Comparison of ENCODE assay signal across 1 cellular context in the genomic region with DNA sequence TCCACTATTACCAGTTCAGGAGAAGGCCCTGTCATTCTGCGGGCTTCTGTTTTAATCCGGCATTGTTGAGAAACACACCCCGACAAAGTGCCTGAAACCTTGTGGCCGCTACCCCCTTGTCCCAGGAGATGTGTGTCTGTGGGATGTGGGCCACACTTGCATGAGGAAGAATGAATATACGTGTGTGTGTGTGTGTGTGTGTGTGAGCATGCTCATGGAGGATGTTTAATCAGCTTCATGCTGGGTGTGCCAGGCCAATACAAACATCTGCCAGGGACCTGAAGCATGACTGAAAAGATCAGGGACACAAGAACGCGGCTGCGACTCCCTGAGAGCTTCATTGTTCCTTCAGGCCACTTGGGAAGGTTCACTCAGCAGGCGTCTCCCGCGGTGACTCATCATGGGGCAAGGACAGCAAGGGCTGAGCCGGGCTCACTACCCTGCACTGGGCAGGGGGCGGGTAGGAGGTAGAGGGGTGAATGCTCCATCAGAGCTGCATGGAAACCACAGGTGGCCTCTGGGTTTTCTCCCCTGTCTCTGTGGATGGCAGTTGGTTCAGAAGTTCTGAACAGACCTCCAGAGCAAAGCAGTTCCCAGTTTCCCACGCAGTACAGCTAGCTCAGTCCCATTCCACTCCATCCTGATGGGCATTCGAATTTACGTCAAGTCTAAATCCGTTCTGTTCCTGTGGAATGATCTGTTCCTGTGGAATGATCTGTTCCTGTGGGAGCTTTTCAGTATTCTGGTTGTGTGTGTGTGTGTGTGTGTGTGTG.
TF ChIP-seq lines count a peak whose summit lies in the region.

No MANE protein-coding gene starts in this region.

TF ChIP-seq in HepG2, 621 proteins besides CTCF, POLR2A, EP300 and RAD21 (continued from another document):
- TF ChIP-seq, protein P1, sequence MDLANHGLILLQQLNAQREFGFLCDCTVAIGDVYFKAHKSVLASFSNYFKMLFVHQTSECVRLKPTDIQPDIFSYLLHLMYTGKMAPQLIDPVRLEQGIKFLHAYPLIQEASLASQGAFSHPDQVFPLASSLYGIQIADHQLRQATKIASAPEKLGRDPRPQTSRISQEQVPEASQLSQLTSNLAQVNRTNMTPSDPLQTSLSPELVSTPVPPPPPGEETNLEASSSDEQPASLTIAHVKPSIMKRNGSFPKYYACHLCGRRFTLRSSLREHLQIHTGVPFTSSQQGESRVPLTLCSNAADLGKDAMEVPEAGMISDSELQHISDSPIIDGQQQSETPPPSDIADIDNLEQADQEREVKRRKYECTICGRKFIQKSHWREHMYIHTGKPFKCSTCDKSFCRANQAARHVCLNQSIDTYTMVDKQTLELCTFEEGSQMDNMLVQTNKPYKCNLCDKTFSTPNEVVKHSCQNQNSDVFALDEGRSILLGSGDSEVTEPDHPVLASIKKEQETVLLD (CRISPR knock-in tag; IDR thresholded peaks at IDR 0.05; ENCODE audit: low read depth) = no peak
- TF ChIP-seq KLF15 (CRISPR knock-in tag; IDR thresholded peaks at IDR 0.05; ENCODE audit: borderline replicate concordance) (no peak), MEIS1 (CRISPR knock-in tag; IDR thresholded peaks at IDR 0.05; ENCODE audit: borderline replicate concordance) (0 out of 2 replicates have a peak, but pooled peaks have one; percentile 26), JUND (CRISPR knock-in tag; IDR thresholded peaks at IDR 0.05) (peak; percentile 84), NFYB (CRISPR knock-in tag; IDR thresholded peaks at IDR 0.05) (no peak), GPN1 (CRISPR knock-in tag; IDR thresholded peaks at IDR 0.05; ENCODE audit: borderline replicate concordance) (no peak), ZNF747 (CRISPR knock-in tag; IDR thresholded peaks at IDR 0.05; ENCODE audit: borderline replicate concordance) (no peak), ASH2L (IDR thresholded peaks at IDR 0.05; ENCODE audit: insufficient read length, low read depth, low read length) (no peak), CBX5 (CRISPR knock-in tag; IDR thresholded peaks at IDR 0.05; ENCODE audit: borderline replicate concordance) (peak; percentile 31; the same call in 1 of the 2 replicates), ZMYM2 (CRISPR knock-in tag; IDR thresholded peaks at IDR 0.05) (0 out of 2 replicates have a peak, but pooled peaks have one; percentile 4), ZFY (CRISPR knock-in tag; IDR thresholded peaks at IDR 0.05) (0 out of 2 replicates have a peak, but pooled peaks have one; percentile 26), ZGPAT (CRISPR knock-in tag; IDR thresholded peaks at IDR 0.05) (no peak), TBX2 (CRISPR knock-in tag; IDR thresholded peaks at IDR 0.05; ENCODE audit: borderline replicate concordance) (peak; percentile 20; the same call in 1 of the 2 replicates), MAX (IDR thresholded peaks at IDR 0.05) (0 out of 2 replicates have a peak, but pooled peaks have one; percentile 42), ZNF143 (CRISPR knock-in tag; IDR thresholded peaks at IDR 0.05) (no peak), ZFP82 (CRISPR knock-in tag; IDR thresholded peaks at IDR 0.05; ENCODE audit: borderline replicate concordance) (no peak), FLYWCH1 (CRISPR knock-in tag; IDR thresholded peaks at IDR 0.05) (no peak), SRF (IDR thresholded peaks at IDR 0.05; ENCODE audit: low read depth, low read length) (no peak), SAP130 (CRISPR knock-in tag; IDR thresholded peaks at IDR 0.05; ENCODE audit: low read depth) (peak; percentile 47; the same call in 1 of the 2 replicates)
- TF ChIP-seq, protein P2, sequence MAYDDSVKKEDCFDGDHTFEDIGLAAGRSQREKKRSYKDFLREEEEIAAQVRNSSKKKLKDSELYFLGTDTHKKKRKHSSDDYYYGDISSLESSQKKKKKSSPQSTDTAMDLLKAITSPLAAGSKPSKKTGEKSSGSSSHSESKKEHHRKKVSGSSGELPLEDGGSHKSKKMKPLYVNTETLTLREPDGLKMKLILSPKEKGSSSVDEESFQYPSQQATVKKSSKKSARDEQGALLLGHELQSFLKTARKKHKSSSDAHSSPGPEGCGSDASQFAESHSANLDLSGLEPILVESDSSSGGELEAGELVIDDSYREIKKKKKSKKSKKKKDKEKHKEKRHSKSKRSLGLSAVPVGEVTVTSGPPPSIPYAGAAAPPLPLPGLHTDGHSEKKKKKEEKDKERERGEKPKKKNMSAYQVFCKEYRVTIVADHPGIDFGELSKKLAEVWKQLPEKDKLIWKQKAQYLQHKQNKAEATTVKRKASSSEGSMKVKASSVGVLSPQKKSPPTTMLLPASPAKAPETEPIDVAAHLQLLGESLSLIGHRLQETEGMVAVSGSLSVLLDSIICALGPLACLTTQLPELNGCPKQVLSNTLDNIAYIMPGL (CRISPR knock-in tag; IDR thresholded peaks at IDR 0.05; ENCODE audit: borderline replicate concordance in 1 of 2, low read depth in 1 of 2) = peak in 1 of 2 experiments; percentile 46; a peak in 1 of 4 replicates
